In genomic region chr6:137866200-137866913, GRCh38 we compare ENCODE assay signal across 1 cellular context.
A peak's percentile ranks its signal among the peaks of the same experiment; 100 is the strongest.
TF ChIP-seq lines count a peak whose summit lies in the region.

No MANE protein-coding gene starts in this region.

TF ChIP-seq in HepG2, 621 proteins besides CTCF, POLR2A, EP300 and RAD21 (continued from another document):
- TF ChIP-seq AKNA (CRISPR knock-in tag; IDR thresholded peaks at IDR 0.05; ENCODE audit: borderline replicate concordance) (0 out of 2 replicates have a peak, but pooled peaks have one; percentile 52), MXD4 (CRISPR knock-in tag; IDR thresholded peaks at IDR 0.05) (0 out of 2 replicates have a peak, but pooled peaks have one; percentile 54), ZNF724P (CRISPR knock-in tag; IDR thresholded peaks at IDR 0.05; ENCODE audit: borderline replicate concordance) (no peak), RORA (CRISPR knock-in tag; IDR thresholded peaks at IDR 0.05) (no peak), ZNF883 (CRISPR knock-in tag; IDR thresholded peaks at IDR 0.05; ENCODE audit: not compliant biosample characterization) (no peak), ZNF484 (CRISPR knock-in tag; IDR thresholded peaks at IDR 0.05; ENCODE audit: borderline replicate concordance, low read depth) (no peak), WIZ (CRISPR knock-in tag; IDR thresholded peaks at IDR 0.05) (no peak), HDAC2 (CRISPR knock-in tag; IDR thresholded peaks at IDR 0.05) (peak; percentile 37), SMC3 (IDR thresholded peaks at IDR 0.05; ENCODE audit: low read length) (no peak), ZNF660 (CRISPR knock-in tag; IDR thresholded peaks at IDR 0.05; ENCODE audit: borderline replicate concordance, low read depth) (no peak), SOX5 (CRISPR knock-in tag; IDR thresholded peaks at IDR 0.05; ENCODE audit: borderline replicate concordance) (no peak; the same call in 1 of the 2 replicates), MAFK (conservative IDR thresholded peaks at IDR 0.05 in 1 of 2, IDR thresholded peaks at IDR 0.05 in 1 of 2; ENCODE audit: low read length in 2 of 2) (peak; percentile 1 to 35; a peak in 1 of 4 replicates), BCL6 (CRISPR knock-in tag; IDR thresholded peaks at IDR 0.05) (0 out of 2 replicates have a peak, but pooled peaks have one; percentile 30), PAXIP1 (CRISPR knock-in tag; conservative IDR thresholded peaks at IDR 0.05) (0 out of 2 replicates have a peak, but pooled peaks have one; percentile 9), NFE2 (CRISPR knock-in tag; IDR thresholded peaks at IDR 0.05) (no peak), CREM (IDR thresholded peaks at IDR 0.05) (peak; percentile 78; the same call in 1 of the 2 replicates), CREM (CRISPR knock-in tag; IDR thresholded peaks at IDR 0.05) (no peak), SNAI1 (CRISPR knock-in tag; IDR thresholded peaks at IDR 0.05; ENCODE audit: borderline replicate concordance) (no peak), KLF15 (CRISPR knock-in tag; IDR thresholded peaks at IDR 0.05; ENCODE audit: borderline replicate concordance) (0 out of 2 replicates have a peak, but pooled peaks have one; percentile 18), LCORL (IDR thresholded peaks at IDR 0.05) (no peak), LCORL (CRISPR knock-in tag; IDR thresholded peaks at IDR 0.05) (0 out of 2 replicates have a peak, but pooled peaks have one; percentile 13), ZNF282 (IDR thresholded peaks at IDR 0.05; ENCODE audit: partially characterized antibody) (no peak), ZNF235 (CRISPR knock-in tag; IDR thresholded peaks at IDR 0.05; ENCODE audit: borderline replicate concordance) (peak; percentile 34; the same call in 1 of the 2 replicates), FOXC1 (CRISPR knock-in tag; IDR thresholded peaks at IDR 0.05; ENCODE audit: borderline replicate concordance) (peak; percentile 80; the same call in 1 of the 2 replicates), GPN1 (CRISPR knock-in tag; IDR thresholded peaks at IDR 0.05; ENCODE audit: borderline replicate concordance) (no peak)
